In the genomic region with DNA sequence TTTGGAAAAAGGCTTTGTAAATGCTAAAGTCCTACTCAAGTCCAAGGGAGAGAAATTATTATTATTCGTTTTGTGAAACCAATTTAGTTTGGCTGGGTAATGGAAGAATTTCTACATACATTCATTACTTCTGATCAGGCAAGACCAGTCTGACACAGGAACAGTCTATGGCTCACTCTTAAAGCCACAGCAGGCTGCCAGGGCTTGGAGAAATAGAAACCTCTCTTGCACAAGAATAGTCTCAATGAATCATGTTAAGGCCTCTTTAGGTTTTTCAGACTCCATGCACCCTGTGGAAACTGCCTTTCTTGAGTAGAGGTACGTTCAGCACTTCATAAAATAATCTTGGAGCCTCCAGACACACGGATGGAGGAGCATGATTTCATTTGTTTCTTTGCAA, we compare ENCODE assay signal across 28 cellular contexts.
A peak's percentile ranks its signal among the peaks of the same experiment; 100 is the strongest.
DNase-seq lines count a peak whose midpoint lies in the region; ATAC-seq and TF ChIP-seq lines count a peak whose summit lies in the region.
"Had no signal": no experiment of that assay in that cellular context is flagged by ENCODE, and none has a peak within 500 bp of the region (broad histone marks: within the 10 kb centered on the region; RNA-seq: fewer than 3 reads in every experiment).

No MANE protein-coding gene starts in this region.

- H3K27ac ChIP-seq in smooth muscle cell (ENCODE audit: low read depth) (no peak overlapping the region), brain microvascular endothelial cell (no peak overlapping the region)
- H3K27ac ChIP-seq: left lung, neutrophil, prostate gland, RWPE1, SK-N-MC, tibial artery had no signal

- no peaks in the 10 kb centered on the region for H3K27me3 ChIP-seq in smooth muscle cell (ENCODE audit: low read depth)
- no peaks in the 10 kb centered on the region for H3K27me3 ChIP-seq in brain microvascular endothelial cell (replicated peaks)
- H3K27me3 ChIP-seq: left lung, neutrophil, tibial artery had no signal

- H3F3A ChIP-seq in smooth muscle cell (ENCODE audit: low read depth): no peaks in the 10 kb centered on the region

- no peak for TF ChIP-seq CTCF in AG09309 (IDR thresholded peaks at IDR 0.05; ENCODE audit: control insufficient read depth, insufficient read depth, low read depth, low read length, missing control alignments)
- no peak for TF ChIP-seq CTCF in NB4 (IDR thresholded peaks at IDR 0.05; ENCODE audit: low read depth, low read length)
- no peak for TF ChIP-seq CTCF in astrocyte of the spinal cord (IDR thresholded peaks at IDR 0.05; ENCODE audit: low read depth, low read length)
- TF ChIP-seq CTCF in fibroblast of pulmonary artery (IDR thresholded peaks at IDR 0.05; ENCODE audit: low read length, missing control alignments): no peak
- no peak for TF ChIP-seq CTCF in smooth muscle cell (IDR thresholded peaks at IDR 0.05; ENCODE audit: borderline replicate concordance, insufficient read depth, poor library complexity, severe bottlenecking)
- no peak for TF ChIP-seq CTCF in brain microvascular endothelial cell (IDR thresholded peaks at IDR 0.05; ENCODE audit: low read depth, low read length, missing control alignments)

- no peak overlapping the region for H2AFZ ChIP-seq in smooth muscle cell (ENCODE audit: low read depth)

- WGBS in smooth muscle cell (ENCODE audit: low lambda C conversion rate): 90% methylated on average over 3 of the region's 3 CpGs

- in situ Hi-C loops in astrocyte of the spinal cord (cut with HindIII; ENCODE audit: low sequenced_read_pairs) (no loop called here), brain microvascular endothelial cell (cut with HindIII; ENCODE audit: low pct_ligation_motif_present, low sequenced_read_pairs) (no loop called here)

- TF ChIP-seq POLR2A in NB4 (IDR thresholded peaks at IDR 0.05; ENCODE audit: extremely low read depth, insufficient read length): no peak

- H3K4me3 ChIP-seq in AG09309 (ENCODE audit: control insufficient read depth, low read depth, low read length) (no peak overlapping the region), NB4 (ENCODE audit: low read depth, low read length) (no peak overlapping the region), astrocyte of the spinal cord (ENCODE audit: low read depth, low read length) (no peak overlapping the region), fibroblast of pulmonary artery (replicated peaks; ENCODE audit: low read depth, low read length) (no peak overlapping the region), smooth muscle cell (no peak overlapping the region), brain microvascular endothelial cell (ENCODE audit: low read depth, low read length) (no peak overlapping the region)
- H3K4me3 ChIP-seq: left lung, prostate gland, SK-N-MC, tibial artery had no signal

- DNase-seq in AG09309 (ENCODE audit: low read depth) (peak; percentile 54), NB4 (ENCODE audit: low read depth) (peak; percentile 64), astrocyte of the spinal cord (ENCODE audit: low read depth, low spot score) (peak; percentile 8), fibroblast of pulmonary artery (ENCODE audit: low read depth) (peak; percentile 13), smooth muscle cell (lab: John Stamatoyannopoulos, UW; ENCODE audit: unreplicated experiment) (no peak), brain microvascular endothelial cell (no peak)
- no peak for DNase-seq in stimulated activated CD4-positive, alpha-beta T cell treated with anti-CD3 and anti-CD28 coated beads, Interleukin-15, amount 100 ng/mL, for 24 hours
- DNase-seq: activated CD4-positive, alpha-beta T cell treated with anti-CD3 and anti-CD28 coated beads for 48 hours; activated gamma-delta T cell; activated naive CD8-positive, alpha-beta T cell treated with anti-CD3 and anti-CD28 coated beads, Interleukin-2, amount 10 ng/mL, durations not matched to agents 7 days and 5 days; activated T-cell treated with anti-CD3 and anti-CD28 coated beads, Interleukin-2, amount 50 U/mL, for 24 hours; CD8-positive, alpha-beta memory T cell; DMS 273 treated with DMSO at 0.1 percent for 48 hours; effector CD8-positive, alpha-beta T cell; hypothalamus; left lung; naive B cell; NCI-H1436; NCI-H2081 treated with DMSO at 0.1 percent for 48 hours; NCI-H345; NCI-H748 treated with DMSO at 0.1 percent for 48 hours; T-helper 17 cell; tibial artery had no signal

- H3K9ac ChIP-seq in smooth muscle cell (ENCODE audit: low read depth): no peak overlapping the region

- H4K20me1 ChIP-seq in smooth muscle cell (ENCODE audit: low read depth): no peaks in the 10 kb centered on the region

- H3K4me1 ChIP-seq in smooth muscle cell (ENCODE audit: low read depth): no peaks in the 10 kb centered on the region
- H3K4me1 ChIP-seq: left lung, prostate gland had no signal

- H3K36me3 ChIP-seq in smooth muscle cell (ENCODE audit: low read depth) (no peaks in the 10 kb centered on the region), brain microvascular endothelial cell (replicated peaks) (no peaks in the 10 kb centered on the region)
- H3K36me3 ChIP-seq: neutrophil, prostate gland had no signal

- no peaks in the 10 kb centered on the region for H3K9me3 ChIP-seq in smooth muscle cell (replicated peaks; ENCODE audit: low read depth)
- H3K9me3 ChIP-seq: left lung, neutrophil, prostate gland, tibial artery had no signal

- no peaks in the 10 kb centered on the region for H3K79me2 ChIP-seq in smooth muscle cell (ENCODE audit: low read depth)

- ATAC-seq in HG02759 (IDR thresholded peaks at IDR 0.05; ENCODE audit: unreplicated experiment): no peak
- ATAC-seq: left lung, T-helper 17 cell had no signal

- H3K4me2 ChIP-seq in smooth muscle cell: no peak overlapping the region

Comparison
In these comparisons a context has a peak if more than half of its experiments do, and no peak if none do; other contexts are left out.
1. DNase-seq: peak in AG09309 (single experiment), NB4 (single experiment), astrocyte of the spinal cord (single experiment) and fibroblast of pulmonary artery (single experiment); none in smooth muscle cell (single experiment), brain microvascular endothelial cell (single experiment) and stimulated activated CD4-positive, alpha-beta T cell treated with anti-CD3 and anti-CD28 coated beads, Interleukin-15, amount 100 ng/mL, for 24 hours (single experiment).